In genomic region chr5:79878721-79879336, GRCh38 we compare ENCODE assay signal across 8 cellular contexts.
DNase-seq lines count a peak whose midpoint lies in the region; ATAC-seq and TF ChIP-seq lines count a peak whose summit lies in the region.

No MANE protein-coding gene starts in this region.

- TF ChIP-seq CTCF in MCF 10A (IDR thresholded peaks at IDR 0.05; ENCODE audit: unreplicated experiment): peak; percentile 27
- TF ChIP-seq CTCF in breast epithelium (IDR thresholded peaks at IDR 0.05): peak in 1 of 3 donors; percentile 11
- peak in 2 of 3 experiments; percentile 23 to 37 for TF ChIP-seq CTCF in testis (IDR thresholded peaks at IDR 0.05)

- H3K27ac ChIP-seq in breast epithelium: no peak overlapping the region
- H3K27ac ChIP-seq in testis: no peak overlapping the region

- CTCF ChIA-PET in MCF 10A (lab: Yijun Ruan, JAX): interaction anchor here (0.6 to 1.1 kb wide), 2 partner anchors 21 to 82 kb away, joined by 3 read pairs; no protein-coding TSS in a partner anchor

- ATAC-seq in SK-N-SH treated with all-trans-retinoic acid at 6 μM for 48 hours (peak; percentile 62; the same call in 2 of the 3 replicates), HG03520 (IDR thresholded peaks at IDR 0.05; ENCODE audit: unreplicated experiment) (no peak)

- peaks cover 2% of the 10 kb centered on the region for H3K27me3 Mint-ChIP-seq in MCF 10A (ENCODE audit: insufficient read depth, unreplicated experiment)

- no peaks in the 10 kb centered on the region for H3K27me3 ChIP-seq in breast epithelium
- no peaks in the 10 kb centered on the region for H3K27me3 ChIP-seq in testis

- POLR2A ChIA-PET in MCF 10A (lab: Yijun Ruan, JAX): no interaction called here

- H3K36me3 ChIP-seq in breast epithelium (no peaks in the 10 kb centered on the region), testis (ENCODE audit: low read depth, missing control alignments) (no peaks in the 10 kb centered on the region)

- BruUV-seq in MCF 10A (replicated peaks; lab: Mats Ljungman, UMichigan): no TSS peak

- no peaks in the 10 kb centered on the region for H3K9me3 Mint-ChIP-seq in MCF 10A (ENCODE audit: unreplicated experiment)

- DNase-seq in MCF 10A (ENCODE audit: unreplicated experiment) (peak; percentile 34), breast epithelium (ENCODE audit: low spot score in 2 of 2) (no peak), erythroblast (lab: John Stamatoyannopoulos, UW) (peak; percentile 24 to 51), testis (peak; percentile 60), T-helper 9 cell (no peak), epidermal melanocyte (ENCODE audit: insufficient read length, low spot score) (no peak)

- H3K4me3 Mint-ChIP-seq in MCF 10A (ENCODE audit: unreplicated experiment): no peak overlapping the region

- no peaks in the 10 kb centered on the region for H3K4me1 Mint-ChIP-seq in MCF 10A (ENCODE audit: insufficient read depth, unreplicated experiment)

- no peak overlapping the region for H3K4me3 ChIP-seq in breast epithelium
- no peak overlapping the region for H3K4me3 ChIP-seq in testis

- intact Hi-C loops in MCF 10A (cut with micrococcal nuclease): loop anchor here (2.0 kb wide), 1 partner anchor 204 kb away; no protein-coding TSS in a partner anchor
- intact Hi-C loops in breast epithelium (cut with DNase I; ENCODE audit: low total_unique reads): no loop called here
- intact Hi-C loops in testis (cut with DNase I; ENCODE audit: low total_unique reads): no loop called here

- H3K9me3 ChIP-seq in breast epithelium (no peaks in the 10 kb centered on the region), testis (no peaks in the 10 kb centered on the region)

- no peak for TF ChIP-seq POLR2A in breast epithelium (IDR thresholded peaks at IDR 0.05)
- no peak for TF ChIP-seq POLR2A in erythroblast (IDR thresholded peaks at IDR 0.05; ENCODE audit: low read length)
- no peak for TF ChIP-seq POLR2A in testis (IDR thresholded peaks at IDR 0.05)

- H3K4me1 ChIP-seq in breast epithelium: no peaks in the 10 kb centered on the region
- no peaks in the 10 kb centered on the region for H3K4me1 ChIP-seq in testis

- 69 to 71% methylated on average over 5 of the region's 5 CpGs for WGBS in testis, 2 donors

- no peaks in the 10 kb centered on the region for H3K36me3 Mint-ChIP-seq in MCF 10A (ENCODE audit: insufficient read depth, unreplicated experiment)

- no peak overlapping the region for H3K27ac Mint-ChIP-seq in MCF 10A (ENCODE audit: low read depth, unreplicated experiment)

TF ChIP-seq in SK-N-SH treated with all-trans-retinoic acid at 6 μM for 48 hours, 23 proteins besides CTCF, POLR2A, EP300 and RAD21:
- TF ChIP-seq PATZ1 (CRISPR knock-in tag; IDR thresholded peaks at IDR 0.05; ENCODE audit: borderline replicate concordance): no peak
- no peak for TF ChIP-seq ISL1 (CRISPR knock-in tag; IDR thresholded peaks at IDR 0.05)
- no peak for TF ChIP-seq ESRRG (CRISPR knock-in tag; IDR thresholded peaks at IDR 0.05)
- no peak for TF ChIP-seq TCF4 (CRISPR knock-in tag; IDR thresholded peaks at IDR 0.05; ENCODE audit: borderline replicate concordance)
- no peak for TF ChIP-seq SNAI2 (CRISPR knock-in tag; IDR thresholded peaks at IDR 0.05)
- no peak for TF ChIP-seq BACH2 (CRISPR knock-in tag; IDR thresholded peaks at IDR 0.05; ENCODE audit: borderline replicate concordance)
- TF ChIP-seq TOX (CRISPR knock-in tag; IDR thresholded peaks at IDR 0.05; ENCODE audit: borderline replicate concordance): no peak
- no peak for TF ChIP-seq ZFP3 (CRISPR knock-in tag; IDR thresholded peaks at IDR 0.05)
- TF ChIP-seq OSR1 (CRISPR knock-in tag; IDR thresholded peaks at IDR 0.05): no peak
- TF ChIP-seq PPARA (CRISPR knock-in tag; IDR thresholded peaks at IDR 0.05; ENCODE audit: borderline replicate concordance): no peak
- no peak for TF ChIP-seq RARB (CRISPR knock-in tag; IDR thresholded peaks at IDR 0.05)
- no peak for TF ChIP-seq ARNTL (CRISPR knock-in tag; IDR thresholded peaks at IDR 0.05; ENCODE audit: borderline replicate concordance, low read depth)
- TF ChIP-seq ZFP30 (CRISPR knock-in tag; IDR thresholded peaks at IDR 0.05): no peak
- TF ChIP-seq ZNF8 (CRISPR knock-in tag; IDR thresholded peaks at IDR 0.05): no peak
- no peak for TF ChIP-seq GLIS3 (CRISPR knock-in tag; IDR thresholded peaks at IDR 0.05)
- TF ChIP-seq CSDC2 (CRISPR knock-in tag; IDR thresholded peaks at IDR 0.05): no peak
- no peak for TF ChIP-seq ZNF70 (CRISPR knock-in tag; IDR thresholded peaks at IDR 0.05)

Comparison
In these comparisons a context has a peak if more than half of its experiments do, and no peak if none do; other contexts are left out.
1. DNase-seq: peak in MCF 10A (single experiment), erythroblast (2 of 2) and testis (single experiment); none in breast epithelium (0 of 2), T-helper 9 cell (single experiment) and epidermal melanocyte (single experiment).